In the genomic region with DNA sequence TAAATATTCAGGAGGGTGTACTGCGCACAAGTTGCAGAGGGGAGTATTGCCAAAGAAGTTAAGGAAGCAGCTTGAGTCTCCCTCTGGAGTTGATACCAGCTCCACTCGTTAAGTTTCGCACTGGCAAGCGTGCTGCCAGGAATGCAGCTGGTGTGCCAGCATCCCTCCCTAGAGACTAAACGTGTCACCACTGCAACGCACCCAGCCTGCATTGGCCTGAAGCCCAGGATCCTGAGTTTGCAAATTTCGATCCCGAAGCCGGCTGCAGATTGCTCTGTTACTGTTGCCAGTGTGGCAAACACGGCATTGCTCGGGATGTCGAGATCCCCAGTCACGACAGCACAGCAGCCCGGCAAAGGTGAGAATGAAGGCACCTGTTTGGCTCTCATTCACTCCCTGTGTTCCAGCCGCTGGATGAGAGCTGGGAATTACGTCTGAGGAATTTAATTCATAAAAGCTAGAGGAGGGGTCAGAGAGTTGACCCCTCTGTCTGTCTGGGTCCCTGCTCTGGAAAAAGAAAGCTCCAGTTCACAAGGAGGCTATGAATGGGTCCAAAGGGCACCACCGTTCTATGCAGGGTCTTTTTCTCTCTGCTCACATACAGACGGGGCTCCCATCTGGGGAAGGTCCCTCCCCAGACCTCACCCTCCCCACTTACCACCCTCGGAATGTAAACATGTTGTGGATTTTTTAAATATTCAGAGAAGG, we compare ENCODE assay signal across 8 cellular contexts.
A peak's percentile ranks its signal among the peaks of the same experiment; 100 is the strongest.
DNase-seq lines count a peak whose midpoint lies in the region; ATAC-seq and TF ChIP-seq lines count a peak whose summit lies in the region.

No MANE protein-coding gene starts in this region.

- intact Hi-C loops in thyroid gland (cut with DNase I) = no loop called here
- intact Hi-C loops in activated CD4-positive, alpha-beta T cell treated with anti-CD3 and anti-CD28 coated beads for 36 hours (cut with DNase I, micrococcal nuclease) = no loop called here

- H3K4me1 ChIP-seq in thyroid gland = peaks cover 15 to 29% of the 10 kb centered on the region in 2 donors

- H3K27ac Mint-ChIP-seq in activated CD4-positive, alpha-beta T cell treated with anti-CD3 and anti-CD28 coated beads for 36 hours = no peak overlapping the region

- POLR2A ChIA-PET in activated CD4-positive, alpha-beta T cell treated with anti-CD3 and anti-CD28 coated beads for 36 hours (lab: Charles Lee) = no interaction called here

- TF ChIP-seq CTCF in AG10803 (conservative IDR thresholded peaks at IDR 0.05; ENCODE audit: low read length) (peak; percentile 48), cardiac fibroblast (IDR thresholded peaks at IDR 0.05; ENCODE audit: low read depth, low read length) (peak; percentile 21), thyroid gland (IDR thresholded peaks at IDR 0.05) (peak in 3 of 6 experiments; percentile 26 to 37 (median 30))

- peaks cover 38% of the 10 kb centered on the region for H3K27me3 Mint-ChIP-seq in activated CD4-positive, alpha-beta T cell treated with anti-CD3 and anti-CD28 coated beads for 36 hours

- H3K4me1 Mint-ChIP-seq in activated CD4-positive, alpha-beta T cell treated with anti-CD3 and anti-CD28 coated beads for 36 hours = no peaks in the 10 kb centered on the region

- no peaks in the 10 kb centered on the region for H3K36me3 Mint-ChIP-seq in activated CD4-positive, alpha-beta T cell treated with anti-CD3 and anti-CD28 coated beads for 36 hours (ENCODE audit: low read depth)

- H3K4me3 ChIP-seq in AG10803 (ENCODE audit: low read length) (peak overlapping the region; percentile 45), cardiac fibroblast (replicated peaks in 1 of 2; ENCODE audit: low read depth in 2 of 2, low read length in 2 of 2) (peak overlapping the region in 1 of 2 donors; percentile 36), thyroid gland (replicated peaks in 1 of 3) (peak overlapping the region in 1 of 3 donors; percentile 8)

- ATAC-seq in left lobe of liver = peak; percentile 94
- no peak for ATAC-seq in activated CD4-positive, alpha-beta T cell treated with anti-CD3 and anti-CD28 coated beads for 36 hours

- H3K9me3 Mint-ChIP-seq in activated CD4-positive, alpha-beta T cell treated with anti-CD3 and anti-CD28 coated beads for 36 hours (ENCODE audit: low read depth) = no peaks in the 10 kb centered on the region

- no peaks in the 10 kb centered on the region for H3K36me3 ChIP-seq in thyroid gland

- DNase-seq in AG10803 (ENCODE audit: low read depth) (peak; percentile 100), NCI-H1694 (lab: John Stamatoyannopoulos, UW) (peak; percentile 95), cardiac fibroblast (ENCODE audit: low read depth in 2 of 2) (peak; percentile 98 to 100), left lobe of liver (ENCODE audit: low spot score) (peak; percentile 96), thyroid gland (peak; percentile 97 to 98), DMS114 treated with DMSO at 0.1 percent for 48 hours (lab: John Stamatoyannopoulos, UW; ENCODE audit: unreplicated experiment) (no peak), T-helper 9 cell (no peak)
- no peak for DNase-seq in activated CD4-positive, alpha-beta T cell treated with anti-CD3 and anti-CD28 coated beads for 36 hours

- H3K27me3 ChIP-seq in thyroid gland = no peaks in the 10 kb centered on the region

- peak overlapping the region; percentile 85 to 98 (median 87) for H3K27ac ChIP-seq in thyroid gland

- WGBS in thyroid gland, 2 donors = 12 to 16% methylated on average over 18 of the region's 19 CpGs

- no peak overlapping the region for H3K4me3 Mint-ChIP-seq in activated CD4-positive, alpha-beta T cell treated with anti-CD3 and anti-CD28 coated beads for 36 hours

- H3K9me3 ChIP-seq in thyroid gland = no peaks in the 10 kb centered on the region

- CTCF ChIA-PET in activated CD4-positive, alpha-beta T cell treated with anti-CD3 and anti-CD28 coated beads for 36 hours (lab: Charles Lee) = interaction anchor here (0.8 to 1.4 kb wide), 2 partner anchors 10 to 14 kb away, joined by 3 to 4 read pairs; no protein-coding TSS in a partner anchor

- TF ChIP-seq POLR2A in thyroid gland (IDR thresholded peaks at IDR 0.05) = peak in 1 of 2 donors; percentile 73

Comparison
In these comparisons a context has a peak if more than half of its experiments do, and no peak if none do; other contexts are left out.
1. DNase-seq: peak in AG10803 (single experiment), NCI-H1694 (single experiment), cardiac fibroblast (2 of 2), left lobe of liver (single experiment) and thyroid gland (2 of 2); none in DMS114 treated with DMSO at 0.1 percent for 48 hours (single experiment), T-helper 9 cell (single experiment) and activated CD4-positive, alpha-beta T cell treated with anti-CD3 and anti-CD28 coated beads for 36 hours (single experiment).